In genomic region chr16:67240506-67240905, GRCh38 we compare ENCODE assay signal across 10 cellular contexts. TPM values are rescaled to one million over a fixed set of nuclear protein-coding genes. Genes with fewer than 3 reads are reported as not detected.
DNase-seq lines count a peak whose midpoint lies in the region; ATAC-seq and TF ChIP-seq lines count a peak whose summit lies in the region.
"Had no signal": no experiment of that assay in that cellular context is flagged by ENCODE, and none has a peak within 500 bp of the region (broad histone marks: within the 10 kb centered on the region; RNA-seq: fewer than 3 reads in every experiment).

No MANE protein-coding gene starts in this region.

- intact Hi-C loops in ascending aorta (cut with DNase I), result loop anchor here (10.0 kb wide), 3 partner anchors 424 to 604 kb away; partner anchors contain the start of genes ACD, C16orf86, CENPT and ENKD1
- intact Hi-C loops in stomach (cut with DNase I; ENCODE audit: low total_unique reads), result no loop called here

- no peaks in the 10 kb centered on the region for H3K9me3 ChIP-seq in HEK293 (ENCODE audit: control insufficient read depth, insufficient read depth, low read depth, low read length)
- no peaks in the 10 kb centered on the region for H3K9me3 ChIP-seq in ascending aorta
- H3K9me3 ChIP-seq in hepatocyte (ENCODE audit: low read depth), result no peaks in the 10 kb centered on the region
- H3K9me3 ChIP-seq in stomach, result no peaks in the 10 kb centered on the region
- H3K9me3 ChIP-seq: MG63 had no signal

- H3K36me3 ChIP-seq in HEK293 (ENCODE audit: control insufficient read depth in 2 of 2, insufficient read depth in 1 of 2, low read length in 2 of 2) (peaks cover 4 to 48% of the 10 kb centered on the region in 2 experiments; a peak in 2 of 3 replicates), ascending aorta (peaks cover 31 to 34% of the 10 kb centered on the region in 2 donors), hepatocyte (replicated peaks; ENCODE audit: insufficient read depth, low read depth) (no peaks in the 10 kb centered on the region), stomach (peaks cover 39 to 43% (median 42%) of the 10 kb centered on the region in 4 donors)
- H3K36me3 ChIP-seq: MG63 had no signal

- peaks cover 16% of the 10 kb centered on the region for H3K79me2 ChIP-seq in hepatocyte

- no peak for DNase-seq in ascending aorta (ENCODE audit: low spot score in 2 of 2)
- no peak for DNase-seq in hepatocyte (ENCODE audit: low spot score)
- no peak for DNase-seq in stomach
- no peak for DNase-seq in RPMI8226
- DNase-seq: activated CD4-positive, alpha-beta T cell treated with anti-CD3 and anti-CD28 coated beads, Interleukin-2, amount 10 ng/mL, durations not matched to agents 7 days and 5 days had no signal

- H2AFZ ChIP-seq in hepatocyte, result no peak overlapping the region
- H2AFZ ChIP-seq: parathyroid adenoma had no signal

- H3K4me3 ChIP-seq in HEK293 (ENCODE audit: low read depth, low read length), result no peak overlapping the region
- H3K4me3 ChIP-seq in ascending aorta, result no peak overlapping the region
- no peak overlapping the region for H3K4me3 ChIP-seq in hepatocyte
- H3K4me3 ChIP-seq in stomach, result no peak overlapping the region
- H3K4me3 ChIP-seq: MG63 had no signal

- no peaks in the 10 kb centered on the region for H3K27me3 ChIP-seq in ascending aorta
- H3K27me3 ChIP-seq in hepatocyte, result no peaks in the 10 kb centered on the region
- H3K27me3 ChIP-seq in stomach, result no peaks in the 10 kb centered on the region
- H3K27me3 ChIP-seq: MG63 had no signal

- no peak overlapping the region for H3K27ac ChIP-seq in HEK293 (ENCODE audit: extremely low read depth, low read depth, low read length)
- peak overlapping the region; percentile 87 for H3K27ac ChIP-seq in ascending aorta
- H3K27ac ChIP-seq in hepatocyte, result peak overlapping the region; percentile 93
- H3K27ac ChIP-seq in stomach, result peak overlapping the region; percentile 75 to 95 (median 87)

- CTCF ChIA-PET in HEK293 (lab: Yijun Ruan, JAX), result no interaction called here

- WGBS in hepatocyte (ENCODE audit: low lambda C conversion rate, missing lambda C conversion rate), result 91% methylated on average over 4 of the region's 4 CpGs
- WGBS in stomach, 5 donors, result 69 to 78% (median 76%) methylated on average over 4 of the region's 4 CpGs

- no peaks in the 10 kb centered on the region for H3K9me2 ChIP-seq in hepatocyte (replicated peaks; ENCODE audit: insufficient read depth)

- H4K20me1 ChIP-seq in hepatocyte (ENCODE audit: insufficient read depth, poor library complexity, severe bottlenecking), result no peaks in the 10 kb centered on the region

- ATAC-seq in HG02642 (IDR thresholded peaks at IDR 0.05; ENCODE audit: poor library complexity, unreplicated experiment) (no peak), HG03460 (IDR thresholded peaks at IDR 0.05; ENCODE audit: unreplicated experiment) (no peak)

- H3K4me1 ChIP-seq in HEK293 (ENCODE audit: control insufficient read depth, insufficient read depth, low read length) (peaks cover under 1% of the 10 kb centered on the region; the same call in 1 of the 2 replicates), ascending aorta (peaks cover 12 to 26% of the 10 kb centered on the region in 2 donors), hepatocyte (ENCODE audit: insufficient read depth) (peaks cover 19% of the 10 kb centered on the region), stomach (peaks cover 40 to 66% (median 46%) of the 10 kb centered on the region in 4 donors)

- TF ChIP-seq CTCF in HEK293 (tag by site-specific recombination; IDR thresholded peaks at IDR 0.05) (no peak), ascending aorta (IDR thresholded peaks at IDR 0.05) (no peak), hepatocyte (IDR thresholded peaks at IDR 0.05; ENCODE audit: poor library complexity) (no peak), stomach (IDR thresholded peaks at IDR 0.05) (no peak)

- no peak for TF ChIP-seq EP300 in stomach (IDR thresholded peaks at IDR 0.05)

- POLR2A ChIA-PET in HEK293 (lab: Yijun Ruan, JAX), result interaction anchor here (1.9 kb wide), 1 partner anchor 13 kb away, joined by 6 read pairs; the partner anchor contains the start of gene TMEM208

- TF ChIP-seq POLR2A in stomach (IDR thresholded peaks at IDR 0.05), result no peak

- H3K4me2 ChIP-seq in hepatocyte, result peak overlapping the region; percentile 11

TF ChIP-seq in HEK293, 187 proteins besides CTCF, POLR2A, EP300 and RAD21:
- TF ChIP-seq, protein P1, sequence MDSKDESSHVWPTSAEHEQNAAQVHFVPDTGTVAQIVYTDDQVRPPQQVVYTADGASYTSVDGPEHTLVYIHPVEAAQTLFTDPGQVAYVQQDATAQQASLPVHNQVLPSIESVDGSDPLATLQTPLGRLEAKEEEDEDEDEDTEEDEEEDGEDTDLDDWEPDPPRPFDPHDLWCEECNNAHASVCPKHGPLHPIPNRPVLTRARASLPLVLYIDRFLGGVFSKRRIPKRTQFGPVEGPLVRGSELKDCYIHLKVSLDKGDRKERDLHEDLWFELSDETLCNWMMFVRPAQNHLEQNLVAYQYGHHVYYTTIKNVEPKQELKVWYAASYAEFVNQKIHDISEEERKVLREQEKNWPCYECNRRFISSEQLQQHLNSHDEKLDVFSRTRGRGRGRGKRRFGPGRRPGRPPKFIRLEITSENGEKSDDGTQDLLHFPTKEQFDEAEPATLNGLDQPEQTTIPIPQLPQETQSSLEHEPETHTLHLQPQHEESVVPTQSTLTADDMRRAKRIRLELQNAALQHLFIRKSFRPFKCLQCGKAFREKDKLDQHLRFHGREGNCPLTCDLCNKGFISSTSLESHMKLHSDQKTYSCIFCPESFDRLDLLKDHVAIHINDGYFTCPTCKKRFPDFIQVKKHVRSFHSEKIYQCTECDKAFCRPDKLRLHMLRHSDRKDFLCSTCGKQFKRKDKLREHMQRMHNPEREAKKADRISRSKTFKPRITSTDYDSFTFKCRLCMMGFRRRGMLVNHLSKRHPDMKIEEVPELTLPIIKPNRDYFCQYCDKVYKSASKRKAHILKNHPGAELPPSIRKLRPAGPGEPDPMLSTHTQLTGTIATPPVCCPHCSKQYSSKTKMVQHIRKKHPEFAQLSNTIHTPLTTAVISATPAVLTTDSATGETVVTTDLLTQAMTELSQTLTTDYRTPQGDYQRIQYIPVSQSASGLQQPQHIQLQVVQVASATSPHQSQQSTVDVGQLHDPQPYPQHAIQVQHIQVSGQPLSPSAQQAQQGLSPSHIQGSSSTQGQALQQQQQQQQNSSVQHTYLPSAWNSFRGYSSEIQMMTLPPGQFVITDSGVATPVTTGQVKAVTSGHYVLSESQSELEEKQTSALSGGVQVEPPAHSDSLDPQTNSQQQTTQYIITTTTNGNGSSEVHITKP (tag by site-specific recombination; IDR thresholded peaks at IDR 0.05), result peak; percentile 14; the same call in 1 of the 2 replicates
- no peak for TF ChIP-seq ZNF544 (tag by site-specific recombination; IDR thresholded peaks at IDR 0.05)
- TF ChIP-seq ZNF335 (tag by site-specific recombination; conservative IDR thresholded peaks at IDR 0.05), result peak; percentile 68
- no peak for TF ChIP-seq ZNF600 (tag by site-specific recombination; IDR thresholded peaks at IDR 0.05)
- no peak for TF ChIP-seq BCL11B (tag by site-specific recombination; IDR thresholded peaks at IDR 0.05; ENCODE audit: low read depth)
- no peak for TF ChIP-seq ZNF37A (tag by site-specific recombination; IDR thresholded peaks at IDR 0.05)
- TF ChIP-seq OSR2 (tag by site-specific recombination; IDR thresholded peaks at IDR 0.05), result 0 out of 2 replicates have a peak, but pooled peaks have one; percentile 19
- TF ChIP-seq, protein P2, sequence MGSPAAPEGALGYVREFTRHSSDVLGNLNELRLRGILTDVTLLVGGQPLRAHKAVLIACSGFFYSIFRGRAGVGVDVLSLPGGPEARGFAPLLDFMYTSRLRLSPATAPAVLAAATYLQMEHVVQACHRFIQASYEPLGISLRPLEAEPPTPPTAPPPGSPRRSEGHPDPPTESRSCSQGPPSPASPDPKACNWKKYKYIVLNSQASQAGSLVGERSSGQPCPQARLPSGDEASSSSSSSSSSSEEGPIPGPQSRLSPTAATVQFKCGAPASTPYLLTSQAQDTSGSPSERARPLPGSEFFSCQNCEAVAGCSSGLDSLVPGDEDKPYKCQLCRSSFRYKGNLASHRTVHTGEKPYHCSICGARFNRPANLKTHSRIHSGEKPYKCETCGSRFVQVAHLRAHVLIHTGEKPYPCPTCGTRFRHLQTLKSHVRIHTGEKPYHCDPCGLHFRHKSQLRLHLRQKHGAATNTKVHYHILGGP (tag by site-specific recombination; IDR thresholded peaks at IDR 0.05), result no peak

RNA-seq across cellular contexts. Expression of gene FHOD1, which starts 6.8 kb away (rescaled TPM):
- total RNA-seq in ascending aorta, result 20.2 TPM
- 4.1 and 10.0 TPM in 2 replicates for total RNA-seq in hepatocyte
- 17.2 and 20.9 TPM in 2 replicates for polyA plus RNA-seq in hepatocyte
- total RNA-seq in stomach, result 100 to 1,000 TPM in 1 of 5 donors, 10 to 100 TPM in 3, 1 to 10 TPM in 1; 6.1 to 101 (median 25.9) TPM
- 10 to 100 TPM; 12.8 to 19.2 (median 15.7) TPM for polyA plus RNA-seq in stomach

RNA-seq across cellular contexts. Expression of gene SLC9A5, which starts 8.3 kb away (rescaled TPM):
- total RNA-seq in ascending aorta, result 13.5 TPM
- total RNA-seq in hepatocyte, result 0.36 and 1.4 TPM in 2 replicates
- 1.5 and 2.7 TPM in 2 replicates for polyA plus RNA-seq in hepatocyte
- total RNA-seq in stomach, result 1 to 10 TPM in 2 of 5 donors, under 1 TPM in 2, not detected in 1; 0.89 to 5.3 (median 2.6) TPM
- under 1 TPM; 0.19 to 0.43 (median 0.31) TPM for polyA plus RNA-seq in stomach

RNA-seq across cellular contexts. Expression of gene TMEM208, which starts 13.6 kb away (rescaled TPM):
- total RNA-seq in ascending aorta, result 8.3 TPM
- 47.5 and 53.2 TPM in 2 replicates for total RNA-seq in hepatocyte
- polyA plus RNA-seq in hepatocyte, result 160 and 181 TPM in 2 replicates
- total RNA-seq in stomach, result 100 to 1,000 TPM in 1 of 5 donors, 10 to 100 TPM in 3, 1 to 10 TPM in 1; 8.7 to 126 (median 46.4) TPM
- polyA plus RNA-seq in stomach, result 100 to 1,000 TPM in 1 of 3 donors, 10 to 100 TPM in 2; 39.6 to 141 (median 89.2) TPM

RNA-seq across cellular contexts. Expression of gene PLEKHG4, which starts 38.8 kb away (rescaled TPM):
- total RNA-seq in ascending aorta, result 3.7 TPM
- total RNA-seq in hepatocyte, result 3.4 and 3.6 TPM in 2 replicates
- 3.0 and 5.5 TPM in 2 replicates for polyA plus RNA-seq in hepatocyte
- 10 to 100 TPM in 2 of 5 donors, 1 to 10 TPM in 3; 2.3 to 57.1 (median 8.1) TPM for total RNA-seq in stomach
- 1 to 10 TPM; 2.5 to 10.0 (median 3.1) TPM for polyA plus RNA-seq in stomach

RNA-seq across cellular contexts. Expression of gene ELMO3, which starts 41.6 kb away (rescaled TPM):
- total RNA-seq in ascending aorta (not detected), hepatocyte (18.5 and 18.7 TPM in 2 replicates), stomach (100 to 1,000 TPM in 2 of 5 donors, 10 to 100 TPM in 3; 11.6 to 133 (median 57.2) TPM)
- polyA plus RNA-seq in hepatocyte (14.5 and 18.3 TPM in 2 replicates), stomach (10 to 100 TPM; 20.4 to 44.6 (median 37.1) TPM)
